ENCODE assay signal across 20 cellular contexts in genomic region chr19:7288131-7288530, GRCh38.
"Had no signal": no experiment of that assay in that cellular context is flagged by ENCODE, and none has a peak within 500 bp of the region (broad histone marks: within the 10 kb centered on the region; RNA-seq: fewer than 3 reads in every experiment).

No MANE protein-coding gene starts in this region.

- H3K9me3 ChIP-seq: gastroesophageal sphincter had no signal

- H3K4me2 ChIP-seq: neural progenitor cell had no signal

- H3K4me3 ChIP-seq: gastroesophageal sphincter, lung, neural progenitor cell had no signal

- H3K27me3 ChIP-seq: gastroesophageal sphincter had no signal

- ATAC-seq: activated CD8-positive, alpha-beta memory T cell treated with anti-CD3 and anti-CD28 coated beads, Interleukin-2, amount 10 ng/mL, durations not matched to agents 7 days and 5 days; activated CD8-positive, alpha-beta T cell treated with anti-CD3 and anti-CD28 coated beads, Interleukin-2, amount 10 ng/mL, durations not matched to agents 7 days and 5 days; activated naive CD4-positive, alpha-beta T cell treated with anti-CD3 and anti-CD28 coated beads, Interleukin-2, amount 50 U/mL, for 72 hours; gastroesophageal sphincter; natural killer cell; right cardiac atrium had no signal

- H3K9ac ChIP-seq: neural progenitor cell had no signal

- H3K27ac ChIP-seq: epithelial cell of prostate, neural progenitor cell had no signal

- H3K36me3 ChIP-seq: gastroesophageal sphincter, neural progenitor cell had no signal

- DNase-seq: activated B cell treated with CpG ODN at 0.5 μM for 24 hours; activated CD8-positive, alpha-beta memory T cell treated with anti-CD3 and anti-CD28 coated beads, Interleukin-2, amount 10 ng/mL, durations not matched to agents 7 days and 5 days; activated CD8-positive, alpha-beta T cell treated with anti-CD3 and anti-CD28 coated beads, Interleukin-2, amount 10 ng/mL, durations not matched to agents 7 days and 5 days; activated naive CD4-positive, alpha-beta T cell; activated T-cell treated with anti-CD3 and anti-CD28 coated beads, Interleukin-2, amount 50 U/mL, for 48 hours; anterior cingulate cortex; effector CD8-positive, alpha-beta T cell; hypothalamus; mesendoderm; natural killer cell; occipital lobe; right cardiac atrium; stimulated activated CD4-positive, alpha-beta T cell treated with anti-CD3 and anti-CD28 coated beads, Interleukin-2, amount 100 ng/mL, for 48 hours; stimulated activated naive CD4-positive, alpha-beta T cell treated with Interleukin-2 at 50 U/mL for 16 hours; substantia nigra had no signal

- H2AFZ ChIP-seq: neural progenitor cell had no signal
